ENCODE assay signal across 25 cellular contexts in genomic region chr7:69968969-69969368, GRCh38.
DNase-seq lines count a peak whose midpoint lies in the region; ATAC-seq, FAIRE-seq and TF ChIP-seq lines count a peak whose summit lies in the region.
"Had no signal": no experiment of that assay in that cellular context is flagged by ENCODE, and none has a peak within 500 bp of the region (broad histone marks: within the 10 kb centered on the region; RNA-seq: fewer than 3 reads in every experiment).

No MANE protein-coding gene starts in this region.

- H3K36me3 Mint-ChIP-seq in activated naive CD4-positive, alpha-beta T cell treated with anti-CD3 and anti-CD28 coated beads, Interleukin-2, amount 50 U/mL, for 24 hours = no peaks in the 10 kb centered on the region
- H3K36me3 Mint-ChIP-seq in GM23338 (ENCODE audit: low read depth) (no peaks in the 10 kb centered on the region), osteocyte (ENCODE audit: unreplicated experiment) (peaks cover 2% of the 10 kb centered on the region)
- no peaks in the 10 kb centered on the region for H3K36me3 Mint-ChIP-seq in activated CD8-positive, alpha-beta memory T cell treated with anti-CD3 and anti-CD28 coated beads, Interleukin-2, amount 10 ng/mL, durations not matched to agents 7 days and 5 days
- H3K36me3 Mint-ChIP-seq: IgD-negative memory B cell had no signal

- TF ChIP-seq CTCF in GM23338 (conservative IDR thresholded peaks at IDR 0.05; ENCODE audit: low read depth in 2 of 2) (no peak), GM12878 (IDR thresholded peaks at IDR 0.05 in 2 of 3, conservative IDR thresholded peaks at IDR 0.05 in 1 of 3; ENCODE audit: control insufficient read depth in 2 of 3, extremely low read depth in 1 of 3, insufficient read depth in 1 of 3, low read depth in 3 of 3, low read length in 3 of 3) (no peak), osteocyte (IDR thresholded peaks at IDR 0.05) (no peak)

- no peaks in the 10 kb centered on the region for H4K20me1 ChIP-seq in GM23338 (replicated peaks; ENCODE audit: insufficient read depth)
- H4K20me1 ChIP-seq in GM12878 (ENCODE audit: control insufficient read depth, insufficient read depth) = no peaks in the 10 kb centered on the region

- H3K36me3 ChIP-seq in GM23338 (ENCODE audit: insufficient read depth) (no peaks in the 10 kb centered on the region), GM12878 (ENCODE audit: control insufficient read depth in 2 of 2, insufficient read depth in 2 of 2, low read length in 1 of 2) (no peaks in the 10 kb centered on the region)
- H3K36me3 ChIP-seq: BE2C, SJSA1 had no signal

- H3K4me1 Mint-ChIP-seq in activated naive CD4-positive, alpha-beta T cell treated with anti-CD3 and anti-CD28 coated beads, Interleukin-2, amount 50 U/mL, for 24 hours = no peaks in the 10 kb centered on the region
- H3K4me1 Mint-ChIP-seq in GM23338 (peaks cover 33% of the 10 kb centered on the region), osteocyte (ENCODE audit: unreplicated experiment) (peaks cover 66% of the 10 kb centered on the region)
- H3K4me1 Mint-ChIP-seq in activated CD8-positive, alpha-beta memory T cell treated with anti-CD3 and anti-CD28 coated beads, Interleukin-2, amount 10 ng/mL, durations not matched to agents 7 days and 5 days = no peaks in the 10 kb centered on the region

- FAIRE-seq in GM12878 (lab: Jason Lieb, UNC) = no peak

- H3K4me2 ChIP-seq in GM23338 (peak overlapping the region; percentile 59), GM12878 (ENCODE audit: control insufficient read depth, insufficient read depth) (no peak overlapping the region)
- H3K4me2 ChIP-seq: KMS-11 had no signal

- no peaks in the 10 kb centered on the region for H3K79me2 ChIP-seq in GM23338 (replicated peaks; ENCODE audit: insufficient read depth)
- no peaks in the 10 kb centered on the region for H3K79me2 ChIP-seq in GM12878 (ENCODE audit: control insufficient read depth, insufficient read depth, low read length)

- no peak overlapping the region for H3K9ac ChIP-seq in GM12878 (ENCODE audit: control insufficient read depth, insufficient read depth, low read length)
- H3K9ac ChIP-seq: KMS-11 had no signal

- POLR2A ChIA-PET in GM12878 (lab: Charles Lee) = interaction anchor here (1.4 kb wide), 1 partner anchor 145 kb away, joined by 4 read pairs; no protein-coding TSS in a partner anchor

- DNase-seq in activated naive CD4-positive, alpha-beta T cell (lab: John Stamatoyannopoulos, UW) = no peak
- peak; percentile 6 for DNase-seq in GM23338 (ENCODE audit: low spot score)
- DNase-seq in GM12878 (ENCODE audit: low read depth, low spot score) = no peak
- no peak for DNase-seq in osteocyte (ENCODE audit: extremely low spot score, unreplicated experiment)
- no peak for DNase-seq in NCI-H1417 (lab: John Stamatoyannopoulos, UW)
- DNase-seq in activated CD8-positive, alpha-beta memory T cell treated with anti-CD3 and anti-CD28 coated beads, Interleukin-2, amount 10 ng/mL, durations not matched to agents 7 days and 5 days = no peak
- DNase-seq: 8988T, ACHN, BE2C, Calu3, HCEC 1CT, MM.1S, NCI-H1417 treated with DMSO at 0.1 percent for 48 hours, NCI-H1694 treated with DMSO at 0.1 percent for 48 hours, NCI-H2081, NCI-H446, NCI-H524 treated with DMSO at 0.1 percent for 48 hours, Right ventricle myocardium superior, RPMI8226 had no signal

- H3K4me1 ChIP-seq in GM23338 (ENCODE audit: insufficient read depth) = peaks cover 38% of the 10 kb centered on the region
- H3K4me1 ChIP-seq in GM12878 (ENCODE audit: control insufficient read depth, insufficient read depth, low read length) = peaks cover 7% of the 10 kb centered on the region; the same call in 1 of the 2 replicates
- H3K4me1 ChIP-seq: BE2C, SJSA1 had no signal

- TF ChIP-seq POLR2A in GM12878 (IDR thresholded peaks at IDR 0.05; ENCODE audit: low read depth, low read length) = no peak

- ATAC-seq in GM23338 (no peak), GM12878 (peak; percentile 53), GM18907 (IDR thresholded peaks at IDR 0.05; ENCODE audit: unreplicated experiment) (no peak)
- ATAC-seq in activated CD8-positive, alpha-beta memory T cell treated with anti-CD3 and anti-CD28 coated beads, Interleukin-2, amount 10 ng/mL, durations not matched to agents 7 days and 5 days = no peak

- no TSS peak for BruUV-seq in GM12878 (replicated peaks; lab: Mats Ljungman, UMichigan)

- H3K4me3 Mint-ChIP-seq in activated naive CD4-positive, alpha-beta T cell treated with anti-CD3 and anti-CD28 coated beads, Interleukin-2, amount 50 U/mL, for 24 hours = no peak overlapping the region
- H3K4me3 Mint-ChIP-seq in GM23338 (no peak overlapping the region), osteocyte (ENCODE audit: unreplicated experiment) (peak overlapping the region; percentile 81)
- H3K4me3 Mint-ChIP-seq in activated CD8-positive, alpha-beta memory T cell treated with anti-CD3 and anti-CD28 coated beads, Interleukin-2, amount 10 ng/mL, durations not matched to agents 7 days and 5 days = no peak overlapping the region
- H3K4me3 Mint-ChIP-seq: IgD-negative memory B cell had no signal

- 0 out of 2 replicates have a peak overlapping the region, but pooled peaks have one; percentile 5 for H3K4me3 ChIP-seq in GM23338
- H3K4me3 ChIP-seq in GM12878 = no peak overlapping the region
- H3K4me3 ChIP-seq: SJSA1 had no signal

- TF ChIP-seq EP300 in GM12878 (IDR thresholded peaks at IDR 0.05; ENCODE audit: borderline replicate concordance in 1 of 2, control insufficient read depth in 1 of 2, low read depth in 2 of 2, low read length in 2 of 2) = no peak

- H3K27me3 ChIP-seq in GM23338 (ENCODE audit: insufficient read depth) (no peaks in the 10 kb centered on the region), GM12878 (replicated peaks in 1 of 2; ENCODE audit: control insufficient read depth in 2 of 2, insufficient read depth in 2 of 2, low read length in 1 of 2) (no peaks in the 10 kb centered on the region)
- H3K27me3 ChIP-seq: BE2C, SJSA1 had no signal

- H3F3A ChIP-seq in GM23338 (replicated peaks; ENCODE audit: low read depth) = no peaks in the 10 kb centered on the region

- intact Hi-C loops in GM12878 (cut with micrococcal nuclease; ENCODE audit: unreplicated experiment) = no loop called here

- peak overlapping the region; percentile 47 for H3K27ac Mint-ChIP-seq in activated naive CD4-positive, alpha-beta T cell treated with anti-CD3 and anti-CD28 coated beads, Interleukin-2, amount 50 U/mL, for 24 hours
- no peak overlapping the region for H3K27ac Mint-ChIP-seq in GM23338
- no peak overlapping the region for H3K27ac Mint-ChIP-seq in osteocyte (ENCODE audit: unreplicated experiment)
- no peak overlapping the region for H3K27ac Mint-ChIP-seq in activated CD8-positive, alpha-beta memory T cell treated with anti-CD3 and anti-CD28 coated beads, Interleukin-2, amount 10 ng/mL, durations not matched to agents 7 days and 5 days
- H3K27ac Mint-ChIP-seq: IgD-negative memory B cell had no signal

- TF ChIP-seq RAD21 in GM12878 (IDR thresholded peaks at IDR 0.05; ENCODE audit: insufficient read depth, low read depth, low read length) = no peak

- in situ Hi-C loops in GM12878 (cut with MboI) = no loop called here

- SMC1A ChIA-PET in GM12878 (lab: Charles Lee; ENCODE audit: uncharacterized antibody, unreplicated experiment) = interaction anchor here (0.6 to 2.4 kb wide), 7 partner anchors 8 to 45 kb away, joined by 3 to 10 read pairs (median 4); no protein-coding TSS in a partner anchor

- no peaks in the 10 kb centered on the region for H3K27me3 Mint-ChIP-seq in activated naive CD4-positive, alpha-beta T cell treated with anti-CD3 and anti-CD28 coated beads, Interleukin-2, amount 50 U/mL, for 24 hours
- H3K27me3 Mint-ChIP-seq in GM23338 (ENCODE audit: insufficient read depth, low read depth, poor library complexity) = peaks cover 2% of the 10 kb centered on the region
- no peaks in the 10 kb centered on the region for H3K27me3 Mint-ChIP-seq in osteocyte (ENCODE audit: unreplicated experiment)
- H3K27me3 Mint-ChIP-seq in activated CD8-positive, alpha-beta memory T cell treated with anti-CD3 and anti-CD28 coated beads, Interleukin-2, amount 10 ng/mL, durations not matched to agents 7 days and 5 days = peaks cover 20% of the 10 kb centered on the region

- 12% methylated on average over 3 of the region's 3 CpGs for WGBS in GM12878 (ENCODE audit: insufficient coverage, insufficient replicate concordance, low lambda C conversion rate, missing lambda C conversion rate)

- H2AFZ ChIP-seq in GM23338 = no peak overlapping the region
- H2AFZ ChIP-seq in GM12878 (ENCODE audit: control insufficient read depth, low read depth, low read length) = no peak overlapping the region

- RAD21 ChIA-PET in GM12878 (lab: Charles Lee; ENCODE audit: unreplicated experiment) = interaction anchor here (2.7 kb wide), 1 partner anchor 45 kb away, joined by 10 read pairs; no protein-coding TSS in a partner anchor

- CTCF ChIA-PET in GM12878 (lab: Yijun Ruan, JAX) = interaction anchor here (1.1 kb wide), 1 partner anchor 38 kb away, joined by 3 read pairs; no protein-coding TSS in a partner anchor
- CTCF ChIA-PET in activated CD8-positive, alpha-beta memory T cell treated with anti-CD3 and anti-CD28 coated beads, Interleukin-2, amount 10 ng/mL, durations not matched to agents 7 days and 5 days (lab: Charles Lee) = no interaction called here

- H3K27ac ChIP-seq in GM23338 (ENCODE audit: low read depth) (no peak overlapping the region), GM12878 (ENCODE audit: control insufficient read depth, insufficient read depth) (no peak overlapping the region)
- H3K27ac ChIP-seq: HL-60, KMS-11, SJSA1 had no signal

- H3K9me3 ChIP-seq in GM12878 (replicated peaks; ENCODE audit: control insufficient read depth, insufficient read depth, low read length) = no peaks in the 10 kb centered on the region
- H3K9me3 ChIP-seq: BE2C, SJSA1 had no signal

- H3K9me3 Mint-ChIP-seq in activated naive CD4-positive, alpha-beta T cell treated with anti-CD3 and anti-CD28 coated beads, Interleukin-2, amount 50 U/mL, for 24 hours = no peaks in the 10 kb centered on the region
- H3K9me3 Mint-ChIP-seq in GM23338 (no peaks in the 10 kb centered on the region), osteocyte (ENCODE audit: unreplicated experiment) (no peaks in the 10 kb centered on the region)
- H3K9me3 Mint-ChIP-seq in activated CD8-positive, alpha-beta memory T cell treated with anti-CD3 and anti-CD28 coated beads, Interleukin-2, amount 10 ng/mL, durations not matched to agents 7 days and 5 days (ENCODE audit: low read depth) = no peaks in the 10 kb centered on the region

- H3K9me2 ChIP-seq in GM23338 (ENCODE audit: insufficient read depth) = no peaks in the 10 kb centered on the region

TF ChIP-seq in GM23338, 12 proteins besides CTCF, POLR2A, EP300 and RAD21 (continues in another document):
- TF ChIP-seq CREB1 (CRISPR knock-in tag; IDR thresholded peaks at IDR 0.05; ENCODE audit: low read depth) (no peak), NANOG (IDR thresholded peaks at IDR 0.05; ENCODE audit: borderline replicate concordance) (no peak), ZNF331 (CRISPR knock-in tag; IDR thresholded peaks at IDR 0.05; ENCODE audit: low read depth) (no peak), EZH2 (IDR thresholded peaks at IDR 0.05; ENCODE audit: low read depth, unreplicated experiment) (no peak)
